Comparison of ENCODE assay signal across 1 cellular context in genomic region chr17:50219939-50220465, GRCh38.
A peak's percentile ranks its signal among the peaks of the same experiment; 100 is the strongest.
TF ChIP-seq lines count a peak whose summit lies in the region.

No MANE protein-coding gene starts in this region.

TF ChIP-seq in HepG2, 621 proteins besides CTCF, POLR2A, EP300 and RAD21 (continued from another document and continues in another):
- TF ChIP-seq, protein P1, sequence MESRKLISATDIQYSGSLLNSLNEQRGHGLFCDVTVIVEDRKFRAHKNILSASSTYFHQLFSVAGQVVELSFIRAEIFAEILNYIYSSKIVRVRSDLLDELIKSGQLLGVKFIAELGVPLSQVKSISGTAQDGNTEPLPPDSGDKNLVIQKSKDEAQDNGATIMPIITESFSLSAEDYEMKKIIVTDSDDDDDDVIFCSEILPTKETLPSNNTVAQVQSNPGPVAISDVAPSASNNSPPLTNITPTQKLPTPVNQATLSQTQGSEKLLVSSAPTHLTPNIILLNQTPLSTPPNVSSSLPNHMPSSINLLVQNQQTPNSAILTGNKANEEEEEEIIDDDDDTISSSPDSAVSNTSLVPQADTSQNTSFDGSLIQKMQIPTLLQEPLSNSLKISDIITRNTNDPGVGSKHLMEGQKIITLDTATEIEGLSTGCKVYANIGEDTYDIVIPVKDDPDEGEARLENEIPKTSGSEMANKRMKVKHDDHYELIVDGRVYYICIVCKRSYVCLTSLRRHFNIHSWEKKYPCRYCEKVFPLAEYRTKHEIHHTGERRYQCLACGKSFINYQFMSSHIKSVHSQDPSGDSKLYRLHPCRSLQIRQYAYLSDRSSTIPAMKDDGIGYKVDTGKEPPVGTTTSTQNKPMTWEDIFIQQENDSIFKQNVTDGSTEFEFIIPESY (CRISPR knock-in tag; IDR thresholded peaks at IDR 0.05), result no peak
- TF ChIP-seq ASH2L (IDR thresholded peaks at IDR 0.05; ENCODE audit: insufficient read length, low read depth, low read length) (peak; percentile 46), ZBTB2 (CRISPR knock-in tag; IDR thresholded peaks at IDR 0.05; ENCODE audit: low read depth) (no peak), GATAD2A (CRISPR knock-in tag; IDR thresholded peaks at IDR 0.05) (peak; percentile 31; the same call in 1 of the 2 replicates), ZNF33A (CRISPR knock-in tag; IDR thresholded peaks at IDR 0.05; ENCODE audit: borderline replicate concordance) (no peak), PAXIP1 (CRISPR knock-in tag; conservative IDR thresholded peaks at IDR 0.05) (peak; percentile 67), HCFC1 (IDR thresholded peaks at IDR 0.05; ENCODE audit: low read depth, low read length) (no peak), ZKSCAN1 (IDR thresholded peaks at IDR 0.05; ENCODE audit: low read length) (no peak), ZNF850 (CRISPR knock-in tag; conservative IDR thresholded peaks at IDR 0.05) (no peak), RARA (CRISPR knock-in tag; IDR thresholded peaks at IDR 0.05) (0 out of 2 replicates have a peak, but pooled peaks have one; percentile 12), ZNF136 (CRISPR knock-in tag; IDR thresholded peaks at IDR 0.05; ENCODE audit: low read depth) (no peak), ZFP90 (CRISPR knock-in tag; IDR thresholded peaks at IDR 0.05; ENCODE audit: borderline replicate concordance) (no peak), ZKSCAN8 (CRISPR knock-in tag; IDR thresholded peaks at IDR 0.05; ENCODE audit: borderline replicate concordance) (no peak), U2AF2 (IDR thresholded peaks at IDR 0.05; ENCODE audit: low read depth, low read length) (no peak), RXRB (CRISPR knock-in tag; IDR thresholded peaks at IDR 0.05; ENCODE audit: borderline replicate concordance) (no peak; the same call in 1 of the 2 replicates), ZSCAN30 (CRISPR knock-in tag; IDR thresholded peaks at IDR 0.05) (no peak), THAP9 (CRISPR knock-in tag; IDR thresholded peaks at IDR 0.05; ENCODE audit: borderline replicate concordance) (no peak), E2F1 (CRISPR knock-in tag; IDR thresholded peaks at IDR 0.05) (no peak), SOX5 (CRISPR knock-in tag; IDR thresholded peaks at IDR 0.05; ENCODE audit: borderline replicate concordance) (0 out of 2 replicates have a peak, but pooled peaks have one; percentile 31), SOX13 (IDR thresholded peaks at IDR 0.05) (no peak), SOX13 (CRISPR knock-in tag; conservative IDR thresholded peaks at IDR 0.05 in 1 of 2, IDR thresholded peaks at IDR 0.05 in 1 of 2) (peak in 1 of 2 experiments; percentile 33; a peak in 1 of 4 replicates), NR2F1 (CRISPR knock-in tag; IDR thresholded peaks at IDR 0.05) (no peak), FLYWCH1 (CRISPR knock-in tag; IDR thresholded peaks at IDR 0.05) (no peak), MTA1 (CRISPR knock-in tag; IDR thresholded peaks at IDR 0.05; ENCODE audit: borderline replicate concordance) (no peak), ZFP36L2 (CRISPR knock-in tag; IDR thresholded peaks at IDR 0.05) (no peak), ZNF768 (CRISPR knock-in tag; IDR thresholded peaks at IDR 0.05) (peak; percentile 47; the same call in 1 of the 2 replicates), ZNF256 (CRISPR knock-in tag; conservative IDR thresholded peaks at IDR 0.05) (no peak), ZIK1 (CRISPR knock-in tag; IDR thresholded peaks at IDR 0.05; ENCODE audit: borderline replicate concordance, low read depth) (no peak), CBX2 (IDR thresholded peaks at IDR 0.05; ENCODE audit: low read depth, low read length) (no peak), CBX2 (CRISPR knock-in tag; IDR thresholded peaks at IDR 0.05; ENCODE audit: low read depth) (no peak), ETS1 (CRISPR knock-in tag; IDR thresholded peaks at IDR 0.05) (no peak), REL (CRISPR knock-in tag; conservative IDR thresholded peaks at IDR 0.05) (no peak), ZSCAN21 (CRISPR knock-in tag; IDR thresholded peaks at IDR 0.05; ENCODE audit: borderline replicate concordance) (no peak), JDP2 (CRISPR knock-in tag; IDR thresholded peaks at IDR 0.05; ENCODE audit: borderline replicate concordance) (no peak), CSRNP2 (CRISPR knock-in tag; conservative IDR thresholded peaks at IDR 0.05; ENCODE audit: low read depth) (no peak), DNMT1 (CRISPR knock-in tag; IDR thresholded peaks at IDR 0.05) (no peak), IRF2 (CRISPR knock-in tag; IDR thresholded peaks at IDR 0.05) (no peak), RCOR2 (CRISPR knock-in tag; IDR thresholded peaks at IDR 0.05) (peak; percentile 29; the same call in 1 of the 2 replicates), ZNF331 (CRISPR knock-in tag; IDR thresholded peaks at IDR 0.05) (peak; percentile 69; the same call in 1 of the 2 replicates), TBX3 (IDR thresholded peaks at IDR 0.05; ENCODE audit: borderline replicate concordance) (no peak), ZNF414 (CRISPR knock-in tag; IDR thresholded peaks at IDR 0.05) (no peak), ESRRA (CRISPR knock-in tag; IDR thresholded peaks at IDR 0.05; ENCODE audit: low read depth) (no peak)
- TF ChIP-seq, protein P2, sequence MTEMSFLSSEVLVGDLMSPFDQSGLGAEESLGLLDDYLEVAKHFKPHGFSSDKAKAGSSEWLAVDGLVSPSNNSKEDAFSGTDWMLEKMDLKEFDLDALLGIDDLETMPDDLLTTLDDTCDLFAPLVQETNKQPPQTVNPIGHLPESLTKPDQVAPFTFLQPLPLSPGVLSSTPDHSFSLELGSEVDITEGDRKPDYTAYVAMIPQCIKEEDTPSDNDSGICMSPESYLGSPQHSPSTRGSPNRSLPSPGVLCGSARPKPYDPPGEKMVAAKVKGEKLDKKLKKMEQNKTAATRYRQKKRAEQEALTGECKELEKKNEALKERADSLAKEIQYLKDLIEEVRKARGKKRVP (CRISPR knock-in tag; IDR thresholded peaks at IDR 0.05), result no peak
- TF ChIP-seq, protein P3, sequence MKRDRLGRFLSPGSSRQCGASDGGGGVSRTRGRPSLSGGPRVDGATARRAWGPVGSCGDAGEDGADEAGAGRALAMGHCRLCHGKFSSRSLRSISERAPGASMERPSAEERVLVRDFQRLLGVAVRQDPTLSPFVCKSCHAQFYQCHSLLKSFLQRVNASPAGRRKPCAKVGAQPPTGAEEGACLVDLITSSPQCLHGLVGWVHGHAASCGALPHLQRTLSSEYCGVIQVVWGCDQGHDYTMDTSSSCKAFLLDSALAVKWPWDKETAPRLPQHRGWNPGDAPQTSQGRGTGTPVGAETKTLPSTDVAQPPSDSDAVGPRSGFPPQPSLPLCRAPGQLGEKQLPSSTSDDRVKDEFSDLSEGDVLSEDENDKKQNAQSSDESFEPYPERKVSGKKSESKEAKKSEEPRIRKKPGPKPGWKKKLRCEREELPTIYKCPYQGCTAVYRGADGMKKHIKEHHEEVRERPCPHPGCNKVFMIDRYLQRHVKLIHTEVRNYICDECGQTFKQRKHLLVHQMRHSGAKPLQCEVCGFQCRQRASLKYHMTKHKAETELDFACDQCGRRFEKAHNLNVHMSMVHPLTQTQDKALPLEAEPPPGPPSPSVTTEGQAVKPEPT (CRISPR knock-in tag; IDR thresholded peaks at IDR 0.05; ENCODE audit: low read depth), result no peak
- TF ChIP-seq, protein P4, sequence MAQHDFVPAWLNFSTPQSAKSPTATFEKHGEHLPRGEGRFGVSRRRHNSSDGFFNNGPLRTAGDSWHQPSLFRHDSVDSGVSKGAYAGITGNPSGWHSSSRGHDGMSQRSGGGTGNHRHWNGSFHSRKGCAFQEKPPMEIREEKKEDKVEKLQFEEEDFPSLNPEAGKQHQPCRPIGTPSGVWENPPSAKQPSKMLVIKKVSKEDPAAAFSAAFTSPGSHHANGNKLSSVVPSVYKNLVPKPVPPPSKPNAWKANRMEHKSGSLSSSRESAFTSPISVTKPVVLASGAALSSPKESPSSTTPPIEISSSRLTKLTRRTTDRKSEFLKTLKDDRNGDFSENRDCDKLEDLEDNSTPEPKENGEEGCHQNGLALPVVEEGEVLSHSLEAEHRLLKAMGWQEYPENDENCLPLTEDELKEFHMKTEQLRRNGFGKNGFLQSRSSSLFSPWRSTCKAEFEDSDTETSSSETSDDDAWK (CRISPR knock-in tag; IDR thresholded peaks at IDR 0.05), result no peak
- TF ChIP-seq, protein P5, sequence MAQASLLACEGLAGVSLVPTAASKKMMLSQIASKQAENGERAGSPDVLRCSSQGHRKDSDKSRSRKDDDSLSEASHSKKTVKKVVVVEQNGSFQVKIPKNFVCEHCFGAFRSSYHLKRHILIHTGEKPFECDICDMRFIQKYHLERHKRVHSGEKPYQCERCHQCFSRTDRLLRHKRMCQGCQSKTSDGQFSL (CRISPR knock-in tag; IDR thresholded peaks at IDR 0.05), result no peak
